ENCODE assay signal across 1 cellular context in the genomic region with DNA sequence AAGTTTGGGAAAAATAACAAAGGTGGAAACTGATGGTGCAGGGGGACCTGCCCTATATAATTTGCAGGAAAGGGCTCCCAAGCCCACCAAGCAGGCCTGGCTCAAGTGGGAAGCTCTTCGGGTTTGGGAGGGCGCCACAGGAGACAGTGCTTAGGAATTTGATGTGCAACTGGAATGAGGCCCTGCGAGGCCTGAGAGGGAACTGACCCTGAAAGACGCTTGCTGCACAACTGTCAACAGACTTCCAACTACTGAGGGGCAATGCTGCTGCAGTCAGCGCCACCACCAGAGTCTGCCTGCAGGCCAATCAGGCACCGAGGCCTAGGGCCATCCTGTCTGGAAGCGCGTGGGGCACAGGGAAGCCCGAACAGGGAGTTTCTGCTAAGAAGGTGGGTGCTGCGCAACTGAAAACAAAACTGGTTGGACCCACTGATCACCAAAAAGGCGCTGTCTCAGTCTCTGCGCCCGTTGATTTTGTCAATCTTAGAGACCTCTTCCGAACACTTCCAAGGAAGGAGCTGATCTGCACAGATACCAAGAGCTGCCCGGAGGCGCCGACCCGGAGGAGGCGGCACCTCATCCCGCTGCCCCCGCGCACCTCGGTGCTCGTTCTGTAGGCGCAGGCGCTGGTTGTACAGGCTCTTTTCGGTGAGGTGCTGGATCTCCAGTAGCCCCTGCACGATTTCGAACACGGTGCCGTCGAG.
TF ChIP-seq lines count a peak whose summit lies in the region.

No MANE protein-coding gene starts in this region.

TF ChIP-seq in K562, 482 proteins besides CTCF, POLR2A, EP300 and RAD21 (continues in another document):
- TF ChIP-seq, protein P1, sequence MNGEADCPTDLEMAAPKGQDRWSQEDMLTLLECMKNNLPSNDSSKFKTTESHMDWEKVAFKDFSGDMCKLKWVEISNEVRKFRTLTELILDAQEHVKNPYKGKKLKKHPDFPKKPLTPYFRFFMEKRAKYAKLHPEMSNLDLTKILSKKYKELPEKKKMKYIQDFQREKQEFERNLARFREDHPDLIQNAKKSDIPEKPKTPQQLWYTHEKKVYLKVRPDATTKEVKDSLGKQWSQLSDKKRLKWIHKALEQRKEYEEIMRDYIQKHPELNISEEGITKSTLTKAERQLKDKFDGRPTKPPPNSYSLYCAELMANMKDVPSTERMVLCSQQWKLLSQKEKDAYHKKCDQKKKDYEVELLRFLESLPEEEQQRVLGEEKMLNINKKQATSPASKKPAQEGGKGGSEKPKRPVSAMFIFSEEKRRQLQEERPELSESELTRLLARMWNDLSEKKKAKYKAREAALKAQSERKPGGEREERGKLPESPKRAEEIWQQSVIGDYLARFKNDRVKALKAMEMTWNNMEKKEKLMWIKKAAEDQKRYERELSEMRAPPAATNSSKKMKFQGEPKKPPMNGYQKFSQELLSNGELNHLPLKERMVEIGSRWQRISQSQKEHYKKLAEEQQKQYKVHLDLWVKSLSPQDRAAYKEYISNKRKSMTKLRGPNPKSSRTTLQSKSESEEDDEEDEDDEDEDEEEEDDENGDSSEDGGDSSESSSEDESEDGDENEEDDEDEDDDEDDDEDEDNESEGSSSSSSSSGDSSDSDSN (IDR thresholded peaks at IDR 0.05; ENCODE audit: borderline replicate concordance in 1 of 2, low read depth in 2 of 2, low read length in 2 of 2) = peak in 1 of 2 experiments; percentile 70; a peak in 2 of 4 replicates
- TF ChIP-seq ZNF586 (CRISPR knock-in tag; conservative IDR thresholded peaks at IDR 0.05) (0 out of 2 replicates have a peak, but pooled peaks have one; percentile 34), SETDB1 (IDR thresholded peaks at IDR 0.05; ENCODE audit: low read length) (peak; percentile 51), CHD4 (IDR thresholded peaks at IDR 0.05; ENCODE audit: insufficient read depth, insufficient replicate concordance, low read depth, low read length, poor library complexity, severe bottlenecking) (peak; percentile 85), TAF1 (IDR thresholded peaks at IDR 0.05; ENCODE audit: control insufficient read depth, extremely low read depth, insufficient read depth, low read length, severe bottlenecking) (peak; percentile 25), DNMT1 (IDR thresholded peaks at IDR 0.05) (peak; percentile 68; the same call in 1 of the 2 replicates), HOMEZ (CRISPR knock-in tag; IDR thresholded peaks at IDR 0.05) (peak; percentile 80), ZKSCAN8 (CRISPR knock-in tag; IDR thresholded peaks at IDR 0.05) (no peak), BCL6 (CRISPR knock-in tag; IDR thresholded peaks at IDR 0.05) (0 out of 2 replicates have a peak, but pooled peaks have one; percentile 60), SMARCE1 (IDR thresholded peaks at IDR 0.05) (peak; percentile 68), FIP1L1 (IDR thresholded peaks at IDR 0.05; ENCODE audit: low read depth, low read length, poor library complexity, severe bottlenecking) (peak; percentile 2), MYC (IDR thresholded peaks at IDR 0.05; ENCODE audit: low read depth, low read length) (no peak), MYC (CRISPR knock-in tag; IDR thresholded peaks at IDR 0.05; ENCODE audit: borderline replicate concordance, low read depth) (peak; percentile 96; the same call in 1 of the 2 replicates), CEBPG (CRISPR knock-in tag; IDR thresholded peaks at IDR 0.05) (peak; percentile 40; the same call in 1 of the 2 replicates), CEBPG (tag; conservative IDR thresholded peaks at IDR 0.05 in 1 of 2, IDR thresholded peaks at IDR 0.05 in 1 of 2) (no peak), NCOA2 (IDR thresholded peaks at IDR 0.05; ENCODE audit: partially characterized antibody in 2 of 2) (no peak), NFXL1 (CRISPR knock-in tag; IDR thresholded peaks at IDR 0.05) (0 out of 2 replicates have a peak, but pooled peaks have one; percentile 76), NKRF (IDR thresholded peaks at IDR 0.05; ENCODE audit: borderline replicate concordance) (peak; percentile 40; the same call in 1 of the 2 replicates), ZNF583 (CRISPR knock-in tag; IDR thresholded peaks at IDR 0.05) (peak; percentile 46; the same call in 1 of the 2 replicates), BRD4 (IDR thresholded peaks at IDR 0.05) (0 out of 2 replicates have a peak, but pooled peaks have one; percentile 19), TEAD4 (IDR thresholded peaks at IDR 0.05; ENCODE audit: low read length) (peak; percentile 5; the same call in 1 of the 2 replicates), TEAD4 (CRISPR knock-in tag; IDR thresholded peaks at IDR 0.05; ENCODE audit: borderline replicate concordance) (peak; percentile 70), TFAP4 (CRISPR knock-in tag; IDR thresholded peaks at IDR 0.05; ENCODE audit: borderline replicate concordance) (0 out of 2 replicates have a peak, but pooled peaks have one; percentile 10), RREB1 (CRISPR knock-in tag; IDR thresholded peaks at IDR 0.05) (no peak), TBL1XR1 (IDR thresholded peaks at IDR 0.05; ENCODE audit: low read length in 2 of 2) (0 out of 4 replicates have a peak, but pooled peaks of 1 of the 2 experiments have one; percentile 51), CBFB (CRISPR knock-in tag; IDR thresholded peaks at IDR 0.05) (0 out of 2 replicates have a peak, but pooled peaks have one; percentile 17), CBX2 (IDR thresholded peaks at IDR 0.05; ENCODE audit: insufficient read depth, low read length, poor library complexity, severe bottlenecking) (no peak), TCFL5 (CRISPR knock-in tag; conservative IDR thresholded peaks at IDR 0.05) (peak; percentile 40; the same call in 1 of the 2 replicates), JUN (IDR thresholded peaks at IDR 0.05; ENCODE audit: borderline replicate concordance, low read depth, low read length) (peak; percentile 32; the same call in 1 of the 2 replicates), JUN (CRISPR knock-in tag; IDR thresholded peaks at IDR 0.05; ENCODE audit: borderline replicate concordance) (peak; percentile 88; the same call in 1 of the 2 replicates), GATA2 (CRISPR knock-in tag; IDR thresholded peaks at IDR 0.05) (peak; percentile 86), HDAC2 (IDR thresholded peaks at IDR 0.05) (peak; percentile 66), RNF2 (IDR thresholded peaks at IDR 0.05) (0 out of 2 replicates have a peak, but pooled peaks have one; percentile 9), TARDBP (IDR thresholded peaks at IDR 0.05) (no peak)
- TF ChIP-seq, protein P2, sequence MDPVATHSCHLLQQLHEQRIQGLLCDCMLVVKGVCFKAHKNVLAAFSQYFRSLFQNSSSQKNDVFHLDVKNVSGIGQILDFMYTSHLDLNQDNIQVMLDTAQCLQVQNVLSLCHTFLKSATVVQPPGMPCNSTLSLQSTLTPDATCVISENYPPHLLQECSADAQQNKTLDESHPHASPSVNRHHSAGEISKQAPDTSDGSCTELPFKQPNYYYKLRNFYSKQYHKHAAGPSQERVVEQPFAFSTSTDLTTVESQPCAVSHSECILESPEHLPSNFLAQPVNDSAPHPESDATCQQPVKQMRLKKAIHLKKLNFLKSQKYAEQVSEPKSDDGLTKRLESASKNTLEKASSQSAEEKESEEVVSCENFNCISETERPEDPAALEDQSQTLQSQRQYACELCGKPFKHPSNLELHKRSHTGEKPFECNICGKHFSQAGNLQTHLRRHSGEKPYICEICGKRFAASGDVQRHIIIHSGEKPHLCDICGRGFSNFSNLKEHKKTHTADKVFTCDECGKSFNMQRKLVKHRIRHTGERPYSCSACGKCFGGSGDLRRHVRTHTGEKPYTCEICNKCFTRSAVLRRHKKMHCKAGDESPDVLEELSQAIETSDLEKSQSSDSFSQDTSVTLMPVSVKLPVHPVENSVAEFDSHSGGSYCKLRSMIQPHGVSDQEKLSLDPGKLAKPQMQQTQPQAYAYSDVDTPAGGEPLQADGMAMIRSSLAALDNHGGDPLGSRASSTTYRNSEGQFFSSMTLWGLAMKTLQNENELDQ (CRISPR knock-in tag; IDR thresholded peaks at IDR 0.05; ENCODE audit: borderline replicate concordance) = peak; percentile 3; the same call in 1 of the 2 replicates
- TF ChIP-seq, protein P3, sequence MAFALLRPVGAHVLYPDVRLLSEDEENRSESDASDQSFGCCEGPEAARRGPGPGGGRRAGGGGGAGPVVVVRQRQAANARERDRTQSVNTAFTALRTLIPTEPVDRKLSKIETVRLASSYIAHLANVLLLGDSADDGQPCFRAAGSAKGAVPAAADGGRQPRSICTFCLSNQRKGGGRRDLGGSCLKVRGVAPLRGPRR (CRISPR knock-in tag; IDR thresholded peaks at IDR 0.05) = 0 out of 2 replicates have a peak, but pooled peaks have one; percentile 49
- TF ChIP-seq, protein P4, sequence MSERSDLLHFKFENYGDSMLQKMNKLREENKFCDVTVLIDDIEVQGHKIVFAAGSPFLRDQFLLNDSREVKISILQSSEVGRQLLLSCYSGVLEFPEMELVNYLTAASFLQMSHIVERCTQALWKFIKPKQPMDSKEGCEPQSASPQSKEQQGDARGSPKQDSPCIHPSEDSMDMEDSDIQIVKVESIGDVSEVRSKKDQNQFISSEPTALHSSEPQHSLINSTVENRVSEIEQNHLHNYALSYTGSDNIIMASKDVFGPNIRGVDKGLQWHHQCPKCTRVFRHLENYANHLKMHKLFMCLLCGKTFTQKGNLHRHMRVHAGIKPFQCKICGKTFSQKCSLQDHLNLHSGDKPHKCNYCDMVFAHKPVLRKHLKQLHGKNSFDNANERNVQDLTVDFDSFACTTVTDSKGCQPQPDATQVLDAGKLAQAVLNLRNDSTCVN (CRISPR knock-in tag; IDR thresholded peaks at IDR 0.05) = 0 out of 2 replicates have a peak, but pooled peaks have one; percentile 47
- TF ChIP-seq, protein P5, sequence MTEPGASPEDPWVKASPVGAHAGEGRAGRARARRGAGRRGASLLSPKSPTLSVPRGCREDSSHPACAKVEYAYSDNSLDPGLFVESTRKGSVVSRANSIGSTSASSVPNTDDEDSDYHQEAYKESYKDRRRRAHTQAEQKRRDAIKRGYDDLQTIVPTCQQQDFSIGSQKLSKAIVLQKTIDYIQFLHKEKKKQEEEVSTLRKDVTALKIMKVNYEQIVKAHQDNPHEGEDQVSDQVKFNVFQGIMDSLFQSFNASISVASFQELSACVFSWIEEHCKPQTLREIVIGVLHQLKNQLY (CRISPR knock-in tag; conservative IDR thresholded peaks at IDR 0.05) = 0 out of 4 replicates have a peak, but pooled peaks of 1 of the 2 experiments have one; percentile 49
